ENCODE assay signal across 23 cellular contexts in the genomic region with DNA sequence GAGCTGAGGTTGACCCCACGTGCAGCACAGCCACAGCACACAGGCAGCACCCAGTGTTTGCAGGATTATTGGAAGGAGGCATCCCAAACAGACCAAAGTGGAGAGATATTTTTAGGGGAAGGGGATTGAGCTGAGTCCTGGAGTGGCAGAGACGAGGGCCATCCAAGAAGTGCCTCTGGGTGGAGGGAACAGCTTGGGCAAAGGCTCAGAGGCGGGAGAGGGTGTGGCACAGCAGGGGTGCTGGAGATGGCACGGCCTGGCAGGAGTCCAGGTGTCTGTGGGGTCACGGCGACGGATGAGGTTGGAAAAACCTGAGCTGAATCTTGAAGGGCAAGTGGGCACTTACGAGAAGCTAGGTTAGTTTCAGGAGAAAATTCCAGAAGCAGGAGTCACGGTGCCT.
"Had no signal": no experiment of that assay in that cellular context is flagged by ENCODE, and none has a peak within 500 bp of the region (broad histone marks: within the 10 kb centered on the region; RNA-seq: fewer than 3 reads in every experiment).

No MANE protein-coding gene starts in this region.

- FAIRE-seq: HTR-8/SVneo, K562 had no signal

- ATAC-seq: K562, Panc1, PC-3 had no signal

- H3K27ac Mint-ChIP-seq: IgD-negative memory B cell had no signal

- DNase-seq: Kasumi-1, MM.1S, NCI-H1092 treated with DMSO at 0.1 percent for 48 hours, NCI-H1436, NCI-H187, NCI-H2029, NCI-H2081 treated with DMSO at 0.1 percent for 48 hours, NCI-H2171, NCI-H226, NCI-H446, NCI-H510A, NCI-H524 treated with DMSO at 0.1 percent for 48 hours, NCI-H774, PC-3, SHP77, SK-N-SH had no signal

- H3K27ac ChIP-seq: HL-60, KMS-11, RWPE1 had no signal

- H3K9ac ChIP-seq: KMS-11, SK-N-SH had no signal

- H3K36me3 Mint-ChIP-seq: IgD-negative memory B cell had no signal

- H3K4me2 ChIP-seq: KMS-11, SK-N-SH had no signal

- H3K4me3 Mint-ChIP-seq: IgD-negative memory B cell had no signal

- H3K4me1 Mint-ChIP-seq: IgD-negative memory B cell had no signal

- H3K4me3 ChIP-seq: K562 had no signal
